In the genomic region with DNA sequence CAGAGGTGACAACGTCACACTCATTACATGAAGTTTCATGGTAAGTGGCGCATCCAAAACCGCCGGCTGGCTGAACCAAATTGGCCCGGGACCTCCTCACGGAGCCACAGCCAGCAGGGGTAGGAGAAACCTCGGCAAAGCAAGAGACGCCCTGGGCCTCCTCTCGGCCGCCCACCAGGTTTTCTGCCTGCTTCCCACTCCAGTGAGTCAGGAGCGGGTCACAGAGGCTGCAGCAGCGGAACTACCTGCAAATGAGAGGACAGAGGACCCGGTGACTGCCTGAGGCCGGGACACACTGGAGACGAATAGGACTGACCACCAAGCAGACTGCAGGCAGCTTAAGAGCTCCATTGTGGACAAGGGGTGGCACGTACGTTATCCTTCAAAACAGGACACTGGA, we compare ENCODE assay signal across 29 cellular contexts.
"Had no signal": no experiment of that assay in that cellular context is flagged by ENCODE, and none has a peak within 500 bp of the region (broad histone marks: within the 10 kb centered on the region; RNA-seq: fewer than 3 reads in every experiment).

No MANE protein-coding gene starts in this region.

- H3K36me3 Mint-ChIP-seq: activated naive CD8-positive, alpha-beta T cell had no signal

- H3K9me3 Mint-ChIP-seq: activated CD4-positive, alpha-beta memory T cell treated with anti-CD3 and anti-CD28 coated beads, Interleukin-2, amount 10 ng/mL, durations not matched to agents 7 days and 5 days; activated CD4-positive, alpha-beta T cell treated with anti-CD3 and anti-CD28 coated beads, Interleukin-2, amount 10 ng/mL, durations not matched to agents 7 days and 5 days; activated T-cell treated with anti-CD3 and anti-CD28 coated beads, Interleukin-2, amount 50 U/mL, for 72 hours; central memory CD8-positive, alpha-beta T cell; effector memory CD8-positive, alpha-beta T cell; T-helper 2 cell treated with Interferon-gamma antibody and Interleukin-4, amounts not matched to agents 5 μg/mL and 100 μg/mL, for 36 hours had no signal

- H3K4me1 Mint-ChIP-seq: activated CD4-positive, alpha-beta memory T cell treated with anti-CD3 and anti-CD28 coated beads, Interleukin-2, amount 10 ng/mL, durations not matched to agents 7 days and 5 days; activated CD4-positive, alpha-beta T cell treated with anti-CD3 and anti-CD28 coated beads, Interleukin-2, amount 10 ng/mL, durations not matched to agents 7 days and 5 days; central memory CD8-positive, alpha-beta T cell had no signal

- H3K27me3 Mint-ChIP-seq: activated CD4-positive, alpha-beta memory T cell treated with anti-CD3 and anti-CD28 coated beads, Interleukin-2, amount 10 ng/mL, durations not matched to agents 7 days and 5 days; activated CD4-positive, alpha-beta T cell treated with anti-CD3 and anti-CD28 coated beads, Interleukin-2, amount 10 ng/mL, durations not matched to agents 7 days and 5 days; activated naive CD8-positive, alpha-beta T cell; activated T-cell treated with anti-CD3 and anti-CD28 coated beads, Interleukin-2, amount 50 U/mL, for 24 hours; central memory CD8-positive, alpha-beta T cell; effector memory CD8-positive, alpha-beta T cell; T-helper 17 cell had no signal

- DNase-seq: activated CD4-positive, alpha-beta memory T cell treated with anti-CD3 and anti-CD28 coated beads, Interleukin-2, amount 10 ng/mL, durations not matched to agents 7 days and 5 days; activated CD4-positive, alpha-beta T cell treated with anti-CD3 and anti-CD28 coated beads for 1 hour; activated CD4-positive, alpha-beta T cell treated with anti-CD3 and anti-CD28 coated beads for 4 hours; activated CD4-positive, alpha-beta T cell treated with anti-CD3 and anti-CD28 coated beads, Interleukin-2, amount 10 ng/mL, durations not matched to agents 7 days and 5 days; activated CD4-positive, alpha-beta T cell treated with anti-CD3 and anti-CD28 coated beads, Interleukin-2, amount 50 U/mL, for 4 hours; activated CD8-positive, alpha-beta memory T cell treated with anti-CD3 and anti-CD28 coated beads, Interleukin-2, amount 50 U/mL, for 48 hours; activated gamma-delta T cell treated with Interleukin-2 at 50 U/mL for 16 hours; activated naive CD4-positive, alpha-beta T cell treated with anti-CD3 and anti-CD28 coated beads, Interleukin-2, amount 50 U/mL, for 16 hours; activated naive CD4-positive, alpha-beta T cell treated with Interleukin-2 at 50 U/mL for 16 hours; activated T-cell treated with anti-CD3 and anti-CD28 coated beads for 4 hours; activated T-cell treated with anti-CD3 and anti-CD28 coated beads, Interleukin-2, amount 50 U/mL, for 24 hours; activated T-cell treated with anti-CD3 and anti-CD28 coated beads, Interleukin-2, amount 50 U/mL, for 72 hours; amniotic stem cell; anterior cingulate cortex; brain microvascular endothelial cell; dermis blood vessel endothelial cell; effector CD4-positive, alpha-beta T cell; effector memory CD8-positive, alpha-beta T cell; esophagus squamous epithelium; foreskin melanocyte; T-helper 1 cell; T-helper 17 cell; T1000 had no signal

- H3K4me3 ChIP-seq: coronary artery, esophagus squamous epithelium, gastroesophageal sphincter had no signal

- H3K27ac Mint-ChIP-seq: activated CD4-positive, alpha-beta memory T cell treated with anti-CD3 and anti-CD28 coated beads, Interleukin-2, amount 10 ng/mL, durations not matched to agents 7 days and 5 days; activated CD4-positive, alpha-beta T cell treated with anti-CD3 and anti-CD28 coated beads, Interleukin-2, amount 10 ng/mL, durations not matched to agents 7 days and 5 days; activated naive CD8-positive, alpha-beta T cell; activated T-cell treated with anti-CD3 and anti-CD28 coated beads, Interleukin-2, amount 50 U/mL, for 24 hours; activated T-cell treated with anti-CD3 and anti-CD28 coated beads, Interleukin-2, amount 50 U/mL, for 72 hours; effector memory CD8-positive, alpha-beta T cell; T-helper 17 cell; T-helper 2 cell treated with Interferon-gamma antibody and Interleukin-4, amounts not matched to agents 5 μg/mL and 100 μg/mL, for 36 hours had no signal

- H3K27ac ChIP-seq: brain microvascular endothelial cell, coronary artery, epithelial cell of prostate, esophagus squamous epithelium, gastroesophageal sphincter had no signal

- ATAC-seq: activated T-cell treated with anti-CD3 and anti-CD28 coated beads, Interleukin-2, amount 50 U/mL, for 72 hours; effector memory CD8-positive, alpha-beta T cell; gastroesophageal sphincter; T-helper 17 cell had no signal

- H3K27me3 ChIP-seq: brain microvascular endothelial cell had no signal

- H3K36me3 ChIP-seq: brain microvascular endothelial cell, esophagus squamous epithelium, gastroesophageal sphincter had no signal

- H3K4me3 Mint-ChIP-seq: activated CD4-positive, alpha-beta memory T cell treated with anti-CD3 and anti-CD28 coated beads, Interleukin-2, amount 10 ng/mL, durations not matched to agents 7 days and 5 days; activated CD4-positive, alpha-beta T cell treated with anti-CD3 and anti-CD28 coated beads, Interleukin-2, amount 10 ng/mL, durations not matched to agents 7 days and 5 days; activated naive CD8-positive, alpha-beta T cell; activated T-cell treated with anti-CD3 and anti-CD28 coated beads, Interleukin-2, amount 50 U/mL, for 24 hours; activated T-cell treated with anti-CD3 and anti-CD28 coated beads, Interleukin-2, amount 50 U/mL, for 72 hours; central memory CD8-positive, alpha-beta T cell; effector memory CD8-positive, alpha-beta T cell; T-helper 17 cell; T-helper 2 cell treated with Interferon-gamma antibody and Interleukin-4, amounts not matched to agents 5 μg/mL and 100 μg/mL, for 36 hours had no signal
